In the genomic region with DNA sequence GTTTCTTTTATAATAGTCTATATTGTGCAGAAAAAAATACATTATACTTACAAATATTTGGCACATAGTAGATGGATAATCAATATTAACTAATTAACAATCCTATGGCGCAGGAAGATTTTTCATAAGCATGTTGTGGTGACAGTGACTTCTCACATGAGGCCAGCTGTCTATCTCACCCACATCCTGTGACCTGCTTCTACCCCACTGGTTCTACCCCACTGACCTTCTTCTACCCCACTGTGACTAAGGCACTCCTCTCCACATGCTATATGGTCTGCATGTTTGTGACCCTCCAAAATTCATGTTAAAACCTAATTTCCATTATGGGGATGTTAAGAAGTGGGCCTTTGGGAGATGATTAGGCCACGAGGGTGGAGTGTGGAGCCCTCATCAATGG, we compare ENCODE assay signal across 20 cellular contexts.
"Had no signal": no experiment of that assay in that cellular context is flagged by ENCODE, and none has a peak within 500 bp of the region (broad histone marks: within the 10 kb centered on the region; RNA-seq: fewer than 3 reads in every experiment).

No MANE protein-coding gene starts in this region.

- H3K36me3 ChIP-seq: esophagus squamous epithelium, gastrocnemius medialis, heart right ventricle, left lung, lower lobe of right lung had no signal

- H3K4me3 ChIP-seq: coronary artery, dorsolateral prefrontal cortex, esophagus squamous epithelium, gastrocnemius medialis, heart right ventricle, left lung, lower lobe of right lung, mucosa of descending colon had no signal

- DNase-seq: dermis blood vessel endothelial cell; dorsolateral prefrontal cortex; effector CD4-positive, alpha-beta T cell; effector memory CD4-positive, alpha-beta T cell; esophagus squamous epithelium; foreskin fibroblast; foreskin melanocyte; gastrocnemius medialis; glutamatergic neuron; head of caudate nucleus; heart right ventricle; hippocampal formation; left cardiac atrium; left lung; left ventricle myocardium superior; lower lobe of right lung; mesenchymal stem cell; mucosa of descending colon; naive B cell had no signal

- H3K27me3 ChIP-seq: dorsolateral prefrontal cortex, esophagus squamous epithelium, gastrocnemius medialis, heart right ventricle, left lung had no signal

- H3K4me1 ChIP-seq: esophagus squamous epithelium, gastrocnemius medialis, heart right ventricle, left lung, lower lobe of right lung had no signal

- H3K9me3 ChIP-seq: esophagus squamous epithelium, gastrocnemius medialis, heart right ventricle, lower lobe of right lung, mucosa of descending colon had no signal

- H3K27ac ChIP-seq: coronary artery, dorsolateral prefrontal cortex, esophagus squamous epithelium, gastrocnemius medialis, heart right ventricle, left lung, lower lobe of right lung had no signal

- ATAC-seq: gastrocnemius medialis, heart right ventricle, left cardiac atrium, left lung, left ventricle myocardium superior, lower lobe of right lung, mucosa of descending colon had no signal
